ENCODE assay signal across 15 cellular contexts in genomic region chr2:207616185-207616584, GRCh38. TPM values are rescaled to one million over a fixed set of nuclear protein-coding genes. Genes with fewer than 3 reads are reported as not detected.
DNase-seq lines count a peak whose midpoint lies in the region; TF ChIP-seq lines count a peak whose summit lies in the region.
"Had no signal": no experiment of that assay in that cellular context is flagged by ENCODE, and none has a peak within 500 bp of the region (broad histone marks: within the 10 kb centered on the region; RNA-seq: fewer than 3 reads in every experiment).

No MANE protein-coding gene starts in this region.

- TF ChIP-seq EP300 in SK-N-SH (IDR thresholded peaks at IDR 0.05; ENCODE audit: borderline replicate concordance in 1 of 2, low read depth in 1 of 2, low read length in 1 of 2) (no peak), transverse colon (IDR thresholded peaks at IDR 0.05; ENCODE audit: low read depth) (no peak)

- in situ Hi-C loops in GM23248 (cut with MboI), result no loop called here
- in situ Hi-C loops in transverse colon (cut with MboI; ENCODE audit: low pct_ligation_motif_present in 1 of 4, low pct_unique_long_range_greater_than_20kb in 1 of 4, low sequenced_read_pairs in 3 of 4), result loop anchor here in 1 of 4 donors (25.0 kb wide), 1 partner anchor 646 kb away; the partner anchor contains the start of genes IDH1 and PIKFYVE

- H3K4me1 ChIP-seq in GM23248 (ENCODE audit: insufficient read depth) (peaks cover 27% of the 10 kb centered on the region), SK-N-SH (ENCODE audit: control insufficient read depth in 1 of 2, insufficient read depth in 2 of 2, low read depth in 1 of 2, low read length in 1 of 2) (peaks cover 5 to 21% of the 10 kb centered on the region in 2 experiments; a peak in 3 of 4 replicates), transverse colon (peaks cover 0 to 5% (median 2%) of the 10 kb centered on the region in 4 donors)
- H3K4me1 ChIP-seq: Peyer's patch had no signal

- peak overlapping the region; percentile 97 for H3K27ac ChIP-seq in GM23248
- peak overlapping the region in 1 of 2 experiments; percentile 94; a peak in 2 of 4 replicates for H3K27ac ChIP-seq in SK-N-SH (ENCODE audit: low read depth in 2 of 2, low read length in 1 of 2)
- peak overlapping the region; percentile 51 to 74 (median 62) for H3K27ac ChIP-seq in transverse colon

- peak overlapping the region; percentile 80 for H3K4me2 ChIP-seq in GM23248 (ENCODE audit: unreplicated experiment)
- H3K4me2 ChIP-seq in SK-N-SH, result 0 out of 2 replicates have a peak overlapping the region, but pooled peaks have one; percentile 35

- H3K36me3 ChIP-seq in GM23248 (ENCODE audit: low read depth) (0 out of 2 replicates have a peak, but pooled peaks cover 3% of the 10 kb centered on the region), SK-N-SH (replicated peaks in 1 of 2; ENCODE audit: control insufficient read depth in 1 of 2, insufficient read depth in 2 of 2, low read length in 1 of 2) (peaks cover 17 to 28% of the 10 kb centered on the region in 2 experiments), transverse colon (no peaks in the 10 kb centered on the region)
- H3K36me3 ChIP-seq: Peyer's patch had no signal

- H3K4me3 ChIP-seq in GM23248 (no peak overlapping the region), SK-N-SH (ENCODE audit: low read depth in 2 of 2, low read length in 1 of 2) (no peak overlapping the region), fibroblast of the aortic adventitia (ENCODE audit: low read depth, low read length) (no peak overlapping the region), transverse colon (no peak overlapping the region)
- H3K4me3 ChIP-seq: Peyer's patch, upper lobe of left lung had no signal

- DNase-seq in GM23248 (peak; percentile 73), SK-N-SH (no peak), fibroblast of the aortic adventitia (ENCODE audit: low read depth) (peak; percentile 28), transverse colon (no peak), epidermal melanocyte (ENCODE audit: insufficient read length, low spot score) (no peak), OCI-M2 (lab: John Stamatoyannopoulos, UW; ENCODE audit: unreplicated experiment) (no peak), activated T-cell treated with anti-CD3 and anti-CD28 coated beads for 4 hours (no peak)
- DNase-seq: activated CD4-positive, alpha-beta T cell treated with anti-CD3 and anti-CD28 coated beads, Interleukin-2, amount 50 U/mL, for 48 hours; amniotic stem cell; NCI-H2029; NCI-H524 treated with DMSO at 0.1 percent for 48 hours; occipital lobe; Peyer's patch; T-helper 9 cell; upper lobe of left lung had no signal

- no peak for TF ChIP-seq POLR2A in transverse colon (IDR thresholded peaks at IDR 0.05)

- H3F3A ChIP-seq in GM23248 (ENCODE audit: insufficient read depth), result peaks cover 27% of the 10 kb centered on the region
- peaks cover 13% of the 10 kb centered on the region for H3F3A ChIP-seq in SK-N-SH (replicated peaks; ENCODE audit: insufficient read depth)

- H3K79me2 ChIP-seq in GM23248 (ENCODE audit: insufficient read depth), result no peaks in the 10 kb centered on the region
- peaks cover 14% of the 10 kb centered on the region; the same call in 1 of the 2 replicates for H3K79me2 ChIP-seq in SK-N-SH (ENCODE audit: insufficient read depth)

- no peaks in the 10 kb centered on the region for H3K27me3 ChIP-seq in GM23248 (replicated peaks; ENCODE audit: insufficient read depth)
- no peaks in the 10 kb centered on the region for H3K27me3 ChIP-seq in SK-N-SH (ENCODE audit: insufficient read depth)
- H3K27me3 ChIP-seq in transverse colon, result no peaks in the 10 kb centered on the region
- H3K27me3 ChIP-seq: Peyer's patch, upper lobe of left lung had no signal

- no peak for TF ChIP-seq RAD21 in SK-N-SH (IDR thresholded peaks at IDR 0.05; ENCODE audit: low read length)

- TF ChIP-seq CTCF in SK-N-SH (IDR thresholded peaks at IDR 0.05) (no peak), fibroblast of the aortic adventitia (IDR thresholded peaks at IDR 0.05; ENCODE audit: insufficient read depth, low read length) (no peak), transverse colon (IDR thresholded peaks at IDR 0.05) (no peak)

- no peak overlapping the region for H2AFZ ChIP-seq in GM23248
- H2AFZ ChIP-seq in SK-N-SH (ENCODE audit: low read depth), result no peak overlapping the region

- intact Hi-C loops in transverse colon (cut with DNase I; ENCODE audit: low total_unique reads), result no loop called here

- H4K20me1 ChIP-seq in GM23248 (ENCODE audit: insufficient read depth), result no peaks in the 10 kb centered on the region
- no peaks in the 10 kb centered on the region for H4K20me1 ChIP-seq in SK-N-SH (ENCODE audit: insufficient read depth)

- CTCF ChIA-PET in SK-N-SH (lab: Yijun Ruan, JAX), result interaction anchor here (3.6 kb wide), 1 partner anchor 10 kb away, joined by 10 read pairs; the partner anchor contains the start of gene METTL21A

- H3K9ac ChIP-seq in GM23248 (peak overlapping the region; percentile 75), SK-N-SH (peak overlapping the region; percentile 69; the same call in 1 of the 2 replicates)

- 51 to 56% methylated on average over 4 of the region's 4 CpGs for WGBS in GM23248 (ENCODE audit: low coverage in 1 of 2, low lambda C conversion rate in 2 of 2, missing lambda C conversion rate in 2 of 2), 2 experiments
- 70% methylated on average over 4 of the region's 4 CpGs for WGBS in SK-N-SH (ENCODE audit: low lambda C conversion rate)
- 88 to 100% methylated on average over 1 to 4 of the region's 4 CpGs for WGBS in transverse colon (ENCODE audit: low coverage in 1 of 2), 2 donors

- no peaks in the 10 kb centered on the region for H3K9me3 ChIP-seq in GM23248 (ENCODE audit: low read depth)
- no peaks in the 10 kb centered on the region for H3K9me3 ChIP-seq in SK-N-SH
- no peaks in the 10 kb centered on the region for H3K9me3 ChIP-seq in transverse colon
- H3K9me3 ChIP-seq: Peyer's patch, upper lobe of left lung had no signal

- POLR2A ChIA-PET in SK-N-SH (lab: Yijun Ruan, JAX), result no interaction called here

- H3K9me2 ChIP-seq in GM23248 (ENCODE audit: insufficient read depth) (no peaks in the 10 kb centered on the region), SK-N-SH (no peaks in the 10 kb centered on the region)

TF ChIP-seq in SK-N-SH, 30 proteins besides CTCF, POLR2A, EP300 and RAD21:
- TF ChIP-seq FOSL2 (IDR thresholded peaks at IDR 0.05; ENCODE audit: borderline replicate concordance, low read depth) (0 out of 2 replicates have a peak, but pooled peaks have one; percentile 17), EZH2phosphoT487 (IDR thresholded peaks at IDR 0.05; ENCODE audit: borderline replicate concordance, low read depth) (no peak), SMC3 (IDR thresholded peaks at IDR 0.05; ENCODE audit: low read depth, low read length) (no peak), JUND (IDR thresholded peaks at IDR 0.05) (no peak)

RNA-seq across cellular contexts. Expression of gene METTL21A, which starts 9.0 kb away (rescaled TPM):
- 22.0 and 23.3 TPM in 2 replicates for total RNA-seq in GM23248 (2014; rRNA removed; shearing (Covaris generic))
- polyA plus RNA-seq in GM23248 (2016; fragmentation: Nextera tagmentation; extraction: Ambion mirVana) (21.3 and 22.0 TPM in 2 replicates), SK-N-SH (2012; rRNA removed) (18.7 and 19.4 TPM in 2 replicates)
- polyA plus RNA-seq in SK-N-SH (2012; cell fraction: cytosol; rRNA removed), result 19.9 and 23.3 TPM in 2 replicates
- 9.5 and 10.2 TPM in 2 replicates for polyA plus RNA-seq in SK-N-SH (2012; cell fraction: nucleus; rRNA removed)
- total RNA-seq in fibroblast of the aortic adventitia (ENCODE audit: low replicate concordance) (11.1 and 15.9 TPM in 2 replicates), transverse colon (10 to 100 TPM in 3 of 4 donors, under 1 TPM in 1; 0.60 to 25.4 (median 17.7) TPM)

Comparison
In these comparisons a context has a peak if more than half of its experiments do, and no peak if none do; other contexts are left out.
1. DNase-seq: peak in GM23248 (single experiment) and fibroblast of the aortic adventitia (single experiment); none in SK-N-SH (single experiment), transverse colon (single experiment), epidermal melanocyte (single experiment), OCI-M2 (single experiment) and activated T-cell treated with anti-CD3 and anti-CD28 coated beads for 4 hours (single experiment).